ENCODE assay signal across 15 cellular contexts in the genomic region with DNA sequence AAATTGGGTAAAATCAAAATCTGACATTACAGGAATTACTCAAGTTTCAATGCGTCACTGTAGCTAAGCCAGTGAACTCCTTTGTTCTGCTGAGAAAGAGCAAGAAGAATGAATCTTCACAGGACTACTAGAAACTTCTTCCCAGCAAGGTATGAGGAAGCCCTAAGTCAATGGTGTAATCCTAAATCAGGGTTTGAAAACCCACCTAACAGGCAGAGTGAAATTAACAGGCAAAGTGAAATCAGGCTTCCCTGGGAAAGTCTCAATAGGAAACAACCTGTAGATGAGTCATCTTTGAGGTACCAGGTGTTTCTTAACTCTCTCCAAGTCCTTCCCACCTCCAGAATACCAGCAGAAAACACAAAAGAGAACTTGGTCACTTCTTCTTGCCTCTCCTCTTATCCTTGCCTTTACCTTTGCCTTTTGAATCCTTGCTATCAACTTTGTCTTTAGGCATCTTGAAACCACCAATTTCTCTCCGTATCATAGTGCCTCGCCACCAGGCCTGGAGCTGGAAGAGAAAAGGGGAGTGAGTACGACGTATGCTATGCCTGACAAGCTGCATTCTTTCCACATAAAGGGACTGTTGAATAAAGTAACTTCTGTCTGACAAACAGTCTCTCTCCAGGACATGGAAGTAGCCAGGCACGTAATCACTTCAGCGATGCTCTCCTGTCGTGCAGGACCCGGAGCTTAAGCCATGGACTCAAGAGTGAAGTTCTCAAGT.
A peak's percentile ranks its signal among the peaks of the same experiment; 100 is the strongest.
DNase-seq lines count a peak whose midpoint lies in the region; ATAC-seq, FAIRE-seq and TF ChIP-seq lines count a peak whose summit lies in the region.
"Had no signal": no experiment of that assay in that cellular context is flagged by ENCODE, and none has a peak within 500 bp of the region (broad histone marks: within the 10 kb centered on the region; RNA-seq: fewer than 3 reads in every experiment).

No MANE protein-coding gene starts in this region.

- no peaks in the 10 kb centered on the region for H3K9me3 ChIP-seq in keratinocyte (ENCODE audit: control insufficient read depth, low read depth, low read length)
- H3K9me3 ChIP-seq: A549, gastrocnemius medialis, tibial nerve had no signal

- no peaks in the 10 kb centered on the region for H4K20me1 ChIP-seq in keratinocyte (ENCODE audit: control insufficient read depth, extremely low read depth, insufficient read depth, low read length)

- peaks cover 48% of the 10 kb centered on the region for H3K36me3 Mint-ChIP-seq in activated T-cell treated with anti-CD3 and anti-CD28 coated beads, Interleukin-2, amount 50 U/mL, for 24 hours (ENCODE audit: low read depth)
- H3K36me3 Mint-ChIP-seq in MCF 10A (ENCODE audit: insufficient read depth, unreplicated experiment) (peaks cover 9% of the 10 kb centered on the region), type B pancreatic cell (peaks cover 9% of the 10 kb centered on the region)

- dilution Hi-C loops in keratinocyte (cut with MboI; ENCODE audit: extremely low pct_ligation_motif_present, low sequenced_read_pairs): no loop called here

- H3K27ac ChIP-seq in keratinocyte (ENCODE audit: control insufficient read depth, insufficient read depth, low read length): peak overlapping the region; percentile 63
- H3K27ac ChIP-seq: A549, gastrocnemius medialis, tibial nerve had no signal

- H3K27ac Mint-ChIP-seq in activated T-cell treated with anti-CD3 and anti-CD28 coated beads, Interleukin-2, amount 50 U/mL, for 24 hours: peak overlapping the region; percentile 19
- no peak overlapping the region for H3K27ac Mint-ChIP-seq in MCF 10A (ENCODE audit: low read depth, unreplicated experiment)
- H3K27ac Mint-ChIP-seq in type B pancreatic cell: peak overlapping the region; percentile 85
- H3K27ac Mint-ChIP-seq: activated naive CD4-positive, alpha-beta T cell treated with anti-CD3 and anti-CD28 coated beads, Interleukin-2, amount 50 U/mL, for 24 hours; CD4-positive, alpha-beta T cell had no signal

- peak overlapping the region; percentile 46 for H3K4me2 ChIP-seq in keratinocyte (ENCODE audit: control insufficient read depth, extremely low read depth, insufficient read depth, low read depth, low read length)
- H3K4me2 ChIP-seq: A549 had no signal

- no peaks in the 10 kb centered on the region for H3K36me3 ChIP-seq in keratinocyte (ENCODE audit: control insufficient read depth in 2 of 2, extremely low read depth in 1 of 2, insufficient read depth in 2 of 2, low read length in 2 of 2)

- CTCF ChIA-PET in MCF 10A (lab: Yijun Ruan, JAX): interaction anchor here (0.6 to 2.2 kb wide), 4 partner anchors 10 to 49 kb away, joined by 3 to 7 read pairs (median 4); no protein-coding TSS in a partner anchor

- DNase-seq in activated T-cell treated with anti-CD3 and anti-CD28 coated beads, Interleukin-2, amount 50 U/mL, for 24 hours: no peak
- DNase-seq in activated T-cell treated with anti-CD3 and anti-CD28 coated beads, Interleukin-2, amount 50 U/mL, for 1 hour: no peak
- DNase-seq in MCF 10A (ENCODE audit: unreplicated experiment): peak; percentile 71
- peak; percentile 35 for DNase-seq in keratinocyte (ENCODE audit: low read depth, low spot score)
- DNase-seq in type B pancreatic cell (ENCODE audit: extremely low spot score, unreplicated experiment): no peak
- DNase-seq in nucleus accumbens (lab: John Stamatoyannopoulos, UW): no peak
- DNase-seq in Kasumi-1 (lab: John Stamatoyannopoulos, UW): no peak
- DNase-seq: activated CD4-positive, CD25-positive, alpha-beta regulatory T cell; CD4-positive, alpha-beta T cell; effector memory CD8-positive, alpha-beta T cell; gastrocnemius medialis had no signal

- no TSS peak for BruUV-seq in MCF 10A (replicated peaks; lab: Mats Ljungman, UMichigan)

- H2AFZ ChIP-seq in keratinocyte (ENCODE audit: control insufficient read depth, low read length): no peak overlapping the region

- peaks cover 3% of the 10 kb centered on the region for H3K9me1 ChIP-seq in keratinocyte (ENCODE audit: control insufficient read depth, extremely low read depth, insufficient read depth, low read length)

- no peaks in the 10 kb centered on the region for H3K27me3 ChIP-seq in keratinocyte (ENCODE audit: control insufficient read depth, extremely low read depth, insufficient read depth, low read length)
- H3K27me3 ChIP-seq: gastrocnemius medialis, tibial nerve had no signal

- TF ChIP-seq CTCF in MCF 10A (IDR thresholded peaks at IDR 0.05; ENCODE audit: unreplicated experiment): no peak
- TF ChIP-seq CTCF in keratinocyte (optimal IDR thresholded peaks at IDR 0.05 in 1 of 3, IDR thresholded peaks at IDR 0.05 in 1 of 3, conservative IDR thresholded peaks at IDR 0.05 in 1 of 3; ENCODE audit: extremely low read depth in 1 of 3, insufficient read depth in 2 of 3, low read length in 3 of 3): no peak
- TF ChIP-seq CTCF in type B pancreatic cell (conservative IDR thresholded peaks at IDR 0.05): no peak

- peak; percentile 89 for FAIRE-seq in keratinocyte (lab: Jason Lieb, UNC)
- FAIRE-seq: A549 had no signal

- no peak overlapping the region for H3K4me3 Mint-ChIP-seq in activated T-cell treated with anti-CD3 and anti-CD28 coated beads, Interleukin-2, amount 50 U/mL, for 24 hours
- H3K4me3 Mint-ChIP-seq in MCF 10A (ENCODE audit: unreplicated experiment): no peak overlapping the region
- H3K4me3 Mint-ChIP-seq in type B pancreatic cell: no peak overlapping the region
- H3K4me3 Mint-ChIP-seq: activated naive CD4-positive, alpha-beta T cell treated with anti-CD3 and anti-CD28 coated beads, Interleukin-2, amount 50 U/mL, for 24 hours; CD4-positive, alpha-beta T cell; effector memory CD8-positive, alpha-beta T cell had no signal

- H3K27me3 Mint-ChIP-seq in activated T-cell treated with anti-CD3 and anti-CD28 coated beads, Interleukin-2, amount 50 U/mL, for 24 hours: no peaks in the 10 kb centered on the region
- no peaks in the 10 kb centered on the region for H3K27me3 Mint-ChIP-seq in MCF 10A (ENCODE audit: insufficient read depth, unreplicated experiment)
- H3K27me3 Mint-ChIP-seq in type B pancreatic cell: no peaks in the 10 kb centered on the region
- H3K27me3 Mint-ChIP-seq: activated naive CD4-positive, alpha-beta T cell treated with anti-CD3 and anti-CD28 coated beads, Interleukin-2, amount 50 U/mL, for 24 hours; CD4-positive, alpha-beta T cell; effector memory CD8-positive, alpha-beta T cell had no signal

- intact Hi-C loops in MCF 10A (cut with micrococcal nuclease): no loop called here

- H3K4me1 Mint-ChIP-seq in activated T-cell treated with anti-CD3 and anti-CD28 coated beads, Interleukin-2, amount 50 U/mL, for 24 hours (ENCODE audit: low read depth): peaks cover 16% of the 10 kb centered on the region
- H3K4me1 Mint-ChIP-seq in MCF 10A (ENCODE audit: insufficient read depth, unreplicated experiment) (peaks cover 8% of the 10 kb centered on the region), type B pancreatic cell (ENCODE audit: unreplicated experiment) (no peaks in the 10 kb centered on the region)

- H3K9ac ChIP-seq in keratinocyte (ENCODE audit: control insufficient read depth, extremely low read depth, insufficient read depth, low read length): peak overlapping the region; percentile 6

- no peak for ATAC-seq in GM21528 (IDR thresholded peaks at IDR 0.05; ENCODE audit: low FRiP score, unreplicated experiment)
- ATAC-seq: A549; effector memory CD8-positive, alpha-beta T cell; gastrocnemius medialis had no signal

- POLR2A ChIA-PET in MCF 10A (lab: Yijun Ruan, JAX): interaction anchor here (0.5 to 1.5 kb wide), 5 partner anchors 9 to 175 kb away, joined by 3 to 5 read pairs (median 3); no protein-coding TSS in a partner anchor

- no peaks in the 10 kb centered on the region for H3K79me2 ChIP-seq in keratinocyte (ENCODE audit: control insufficient read depth, insufficient read depth, low read length)

- no peaks in the 10 kb centered on the region for H3K9me3 Mint-ChIP-seq in activated T-cell treated with anti-CD3 and anti-CD28 coated beads, Interleukin-2, amount 50 U/mL, for 24 hours
- H3K9me3 Mint-ChIP-seq in MCF 10A (ENCODE audit: unreplicated experiment) (no peaks in the 10 kb centered on the region), type B pancreatic cell (no peaks in the 10 kb centered on the region)
- H3K9me3 Mint-ChIP-seq: activated naive CD4-positive, alpha-beta T cell treated with anti-CD3 and anti-CD28 coated beads, Interleukin-2, amount 50 U/mL, for 24 hours; CD4-positive, alpha-beta T cell; effector memory CD8-positive, alpha-beta T cell had no signal

- H3K4me1 ChIP-seq in keratinocyte (ENCODE audit: control insufficient read depth, extremely low read depth, insufficient read depth, low read length): peaks cover 18% of the 10 kb centered on the region
- H3K4me1 ChIP-seq: A549, gastrocnemius medialis, tibial nerve had no signal

- H3K4me3 ChIP-seq in keratinocyte (ENCODE audit: control insufficient read depth in 2 of 3, extremely low read depth in 1 of 3, insufficient read depth in 2 of 3, low read depth in 1 of 3, low read length in 3 of 3): peak overlapping the region in 2 of 3 experiments; percentile 9 to 31
- H3K4me3 ChIP-seq: A549, gastrocnemius medialis, tibial nerve had no signal

Comparison
In these comparisons a context has a peak if more than half of its experiments do, and no peak if none do; other contexts are left out.
1. DNase-seq: peak in MCF 10A (single experiment) and keratinocyte (single experiment); none in activated T-cell treated with anti-CD3 and anti-CD28 coated beads, Interleukin-2, amount 50 U/mL, for 24 hours (single experiment), activated T-cell treated with anti-CD3 and anti-CD28 coated beads, Interleukin-2, amount 50 U/mL, for 1 hour (single experiment), type B pancreatic cell (single experiment), nucleus accumbens (0 of 56) and Kasumi-1 (0 of 2).